Comparison of ENCODE assay signal across 1 cellular context in the genomic region with DNA sequence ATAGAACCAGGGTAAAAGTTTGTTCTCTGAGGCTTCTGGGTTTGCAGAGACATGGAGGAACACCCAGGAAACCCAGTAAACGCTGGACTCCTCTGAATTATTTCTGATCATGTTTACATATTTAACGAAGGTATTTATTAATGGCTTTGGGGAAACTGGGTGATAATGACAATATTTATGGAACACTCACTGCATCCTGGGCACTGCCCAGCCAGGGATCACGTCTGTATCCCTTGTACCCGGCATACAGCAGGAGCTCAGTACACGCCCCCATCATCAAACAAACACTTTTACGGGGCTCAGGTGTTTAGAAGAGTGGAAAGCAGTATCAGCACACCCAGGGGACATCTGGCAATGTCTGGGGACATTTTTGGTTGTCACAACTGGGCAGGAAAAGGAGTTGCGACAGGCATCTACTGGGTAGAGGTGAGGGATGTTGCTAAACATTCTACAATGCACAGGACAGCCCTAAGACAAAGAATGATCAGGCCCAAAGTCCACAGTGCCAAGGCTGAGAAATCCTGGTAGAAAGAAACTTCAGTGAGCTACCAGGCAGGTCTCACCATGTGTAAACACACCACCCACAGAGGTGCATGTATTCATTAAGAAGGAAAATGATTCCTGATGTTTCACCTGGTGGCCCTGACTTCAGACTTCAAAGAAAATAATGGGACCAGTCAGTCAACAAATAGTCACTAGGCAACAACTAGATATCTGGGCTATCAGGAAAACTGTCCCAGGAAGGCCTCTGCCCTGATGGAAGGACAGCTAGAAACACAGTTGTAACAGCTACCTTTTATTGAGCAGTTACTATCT.
TF ChIP-seq lines count a peak whose summit lies in the region.

No MANE protein-coding gene starts in this region.

TF ChIP-seq in HepG2, 621 proteins besides CTCF, POLR2A, EP300 and RAD21 (continued from another document and continues in another):
- TF ChIP-seq ZKSCAN1 (IDR thresholded peaks at IDR 0.05; ENCODE audit: low read length) (no peak), PAF1 (CRISPR knock-in tag; IDR thresholded peaks at IDR 0.05) (no peak; the same call in none of the 2 replicates), ATAD3A (CRISPR knock-in tag; IDR thresholded peaks at IDR 0.05) (no peak), ZNF234 (CRISPR knock-in tag; conservative IDR thresholded peaks at IDR 0.05) (no peak), NR2F1 (CRISPR knock-in tag; IDR thresholded peaks at IDR 0.05) (peak in 1 of 2 experiments; percentile 79; a peak in 2 of 4 replicates), HDAC1 (CRISPR knock-in tag; IDR thresholded peaks at IDR 0.05) (no peak; the same call in none of the 2 replicates), PHF21A (CRISPR knock-in tag; IDR thresholded peaks at IDR 0.05) (peak; percentile 87), THYN1 (CRISPR knock-in tag; IDR thresholded peaks at IDR 0.05; ENCODE audit: borderline replicate concordance, low read depth) (no peak), ZNF780A (CRISPR knock-in tag; IDR thresholded peaks at IDR 0.05) (no peak), ZNF296 (CRISPR knock-in tag; conservative IDR thresholded peaks at IDR 0.05) (no peak), STAT5B (CRISPR knock-in tag; IDR thresholded peaks at IDR 0.05) (no peak), JDP2 (CRISPR knock-in tag; IDR thresholded peaks at IDR 0.05; ENCODE audit: borderline replicate concordance) (no peak), ZMYM3 (CRISPR knock-in tag; IDR thresholded peaks at IDR 0.05) (peak; percentile 91), RAD51 (IDR thresholded peaks at IDR 0.05; ENCODE audit: borderline replicate concordance) (no peak), HHEX (CRISPR knock-in tag; IDR thresholded peaks at IDR 0.05) (no peak), MTF2 (CRISPR knock-in tag; IDR thresholded peaks at IDR 0.05; ENCODE audit: borderline replicate concordance) (no peak), FOXA1 (IDR thresholded peaks at IDR 0.05) (peak; percentile 31; the same call in 1 of the 2 replicates), FOXA1 (CRISPR knock-in tag; IDR thresholded peaks at IDR 0.05) (peak; percentile 92), NFRKB (IDR thresholded peaks at IDR 0.05) (no peak), KLF9 (CRISPR knock-in tag; IDR thresholded peaks at IDR 0.05; ENCODE audit: low read depth) (no peak), KDM2A (CRISPR knock-in tag; IDR thresholded peaks at IDR 0.05; ENCODE audit: borderline replicate concordance, low read depth) (peak; percentile 56; the same call in 1 of the 2 replicates), DMAP1 (CRISPR knock-in tag; IDR thresholded peaks at IDR 0.05) (no peak), KLF12 (CRISPR knock-in tag; IDR thresholded peaks at IDR 0.05; ENCODE audit: borderline replicate concordance) (no peak), SRF (IDR thresholded peaks at IDR 0.05; ENCODE audit: low read depth, low read length) (no peak), ZNF557 (CRISPR knock-in tag; IDR thresholded peaks at IDR 0.05) (no peak), TBL1XR1 (IDR thresholded peaks at IDR 0.05; ENCODE audit: borderline replicate concordance, low read length, partially characterized antibody) (no peak), KDM5A (IDR thresholded peaks at IDR 0.05; ENCODE audit: borderline replicate concordance, low read length) (no peak), ATF7-NPFF (CRISPR knock-in tag; IDR thresholded peaks at IDR 0.05; ENCODE audit: low read depth) (peak; percentile 54; the same call in 1 of the 2 replicates), CBFB (CRISPR knock-in tag; IDR thresholded peaks at IDR 0.05) (peak; percentile 63; the same call in 1 of the 2 replicates), NCOA2 (CRISPR knock-in tag; IDR thresholded peaks at IDR 0.05) (peak; percentile 87), SOX6 (IDR thresholded peaks at IDR 0.05) (no peak), SOX6 (CRISPR knock-in tag; IDR thresholded peaks at IDR 0.05) (peak; percentile 97), RNF2 (conservative IDR thresholded peaks at IDR 0.05; ENCODE audit: low read depth) (no peak; the same call in 1 of the 2 replicates), ELF3 (CRISPR knock-in tag; IDR thresholded peaks at IDR 0.05) (no peak; the same call in 1 of the 2 replicates), KDM4B (CRISPR knock-in tag; IDR thresholded peaks at IDR 0.05) (0 out of 2 replicates have a peak, but pooled peaks have one; percentile 72), MEF2D (CRISPR knock-in tag; IDR thresholded peaks at IDR 0.05) (no peak), CREB1 (IDR thresholded peaks at IDR 0.05) (no peak; the same call in 1 of the 2 replicates), CREB1 (CRISPR knock-in tag; IDR thresholded peaks at IDR 0.05) (peak; percentile 78), MIXL1 (CRISPR knock-in tag; IDR thresholded peaks at IDR 0.05) (no peak), HNRNPUL1 (IDR thresholded peaks at IDR 0.05; ENCODE audit: low read depth, low read length) (no peak)
- TF ChIP-seq, protein P1, sequence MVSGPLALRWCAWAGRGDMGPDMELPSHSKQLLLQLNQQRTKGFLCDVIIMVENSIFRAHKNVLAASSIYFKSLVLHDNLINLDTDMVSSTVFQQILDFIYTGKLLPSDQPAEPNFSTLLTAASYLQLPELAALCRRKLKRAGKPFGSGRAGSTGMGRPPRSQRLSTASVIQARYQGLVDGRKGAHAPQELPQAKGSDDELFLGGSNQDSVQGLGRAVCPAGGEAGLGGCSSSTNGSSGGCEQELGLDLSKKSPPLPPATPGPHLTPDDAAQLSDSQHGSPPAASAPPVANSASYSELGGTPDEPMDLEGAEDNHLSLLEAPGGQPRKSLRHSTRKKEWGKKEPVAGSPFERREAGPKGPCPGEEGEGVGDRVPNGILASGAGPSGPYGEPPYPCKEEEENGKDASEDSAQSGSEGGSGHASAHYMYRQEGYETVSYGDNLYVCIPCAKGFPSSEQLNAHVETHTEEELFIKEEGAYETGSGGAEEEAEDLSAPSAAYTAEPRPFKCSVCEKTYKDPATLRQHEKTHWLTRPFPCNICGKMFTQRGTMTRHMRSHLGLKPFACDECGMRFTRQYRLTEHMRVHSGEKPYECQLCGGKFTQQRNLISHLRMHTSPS (CRISPR knock-in tag; IDR thresholded peaks at IDR 0.05; ENCODE audit: low read depth) = peak; percentile 99
- TF ChIP-seq, protein P2, sequence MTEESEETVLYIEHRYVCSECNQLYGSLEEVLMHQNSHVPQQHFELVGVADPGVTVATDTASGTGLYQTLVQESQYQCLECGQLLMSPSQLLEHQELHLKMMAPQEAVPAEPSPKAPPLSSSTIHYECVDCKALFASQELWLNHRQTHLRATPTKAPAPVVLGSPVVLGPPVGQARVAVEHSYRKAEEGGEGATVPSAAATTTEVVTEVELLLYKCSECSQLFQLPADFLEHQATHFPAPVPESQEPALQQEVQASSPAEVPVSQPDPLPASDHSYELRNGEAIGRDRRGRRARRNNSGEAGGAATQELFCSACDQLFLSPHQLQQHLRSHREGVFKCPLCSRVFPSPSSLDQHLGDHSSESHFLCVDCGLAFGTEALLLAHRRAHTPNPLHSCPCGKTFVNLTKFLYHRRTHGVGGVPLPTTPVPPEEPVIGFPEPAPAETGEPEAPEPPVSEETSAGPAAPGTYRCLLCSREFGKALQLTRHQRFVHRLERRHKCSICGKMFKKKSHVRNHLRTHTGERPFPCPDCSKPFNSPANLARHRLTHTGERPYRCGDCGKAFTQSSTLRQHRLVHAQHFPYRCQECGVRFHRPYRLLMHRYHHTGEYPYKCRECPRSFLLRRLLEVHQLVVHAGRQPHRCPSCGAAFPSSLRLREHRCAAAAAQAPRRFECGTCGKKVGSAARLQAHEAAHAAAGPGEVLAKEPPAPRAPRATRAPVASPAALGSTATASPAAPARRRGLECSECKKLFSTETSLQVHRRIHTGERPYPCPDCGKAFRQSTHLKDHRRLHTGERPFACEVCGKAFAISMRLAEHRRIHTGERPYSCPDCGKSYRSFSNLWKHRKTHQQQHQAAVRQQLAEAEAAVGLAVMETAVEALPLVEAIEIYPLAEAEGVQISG (CRISPR knock-in tag; IDR thresholded peaks at IDR 0.05) = no peak; the same call in 1 of the 2 replicates
- TF ChIP-seq, protein P3, sequence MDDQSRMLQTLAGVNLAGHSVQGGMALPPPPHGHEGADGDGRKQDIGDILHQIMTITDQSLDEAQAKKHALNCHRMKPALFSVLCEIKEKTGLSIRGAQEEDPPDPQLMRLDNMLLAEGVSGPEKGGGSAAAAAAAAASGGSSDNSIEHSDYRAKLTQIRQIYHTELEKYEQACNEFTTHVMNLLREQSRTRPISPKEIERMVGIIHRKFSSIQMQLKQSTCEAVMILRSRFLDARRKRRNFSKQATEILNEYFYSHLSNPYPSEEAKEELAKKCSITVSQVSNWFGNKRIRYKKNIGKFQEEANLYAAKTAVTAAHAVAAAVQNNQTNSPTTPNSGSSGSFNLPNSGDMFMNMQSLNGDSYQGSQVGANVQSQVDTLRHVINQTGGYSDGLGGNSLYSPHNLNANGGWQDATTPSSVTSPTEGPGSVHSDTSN (CRISPR knock-in tag; IDR thresholded peaks at IDR 0.05; ENCODE audit: borderline replicate concordance) = no peak
- TF ChIP-seq, protein P4, sequence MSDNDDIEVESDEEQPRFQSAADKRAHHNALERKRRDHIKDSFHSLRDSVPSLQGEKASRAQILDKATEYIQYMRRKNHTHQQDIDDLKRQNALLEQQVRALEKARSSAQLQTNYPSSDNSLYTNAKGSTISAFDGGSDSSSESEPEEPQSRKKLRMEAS (IDR thresholded peaks at IDR 0.05) = peak; percentile 52; the same call in 1 of the 2 replicates
- TF ChIP-seq, protein P5, sequence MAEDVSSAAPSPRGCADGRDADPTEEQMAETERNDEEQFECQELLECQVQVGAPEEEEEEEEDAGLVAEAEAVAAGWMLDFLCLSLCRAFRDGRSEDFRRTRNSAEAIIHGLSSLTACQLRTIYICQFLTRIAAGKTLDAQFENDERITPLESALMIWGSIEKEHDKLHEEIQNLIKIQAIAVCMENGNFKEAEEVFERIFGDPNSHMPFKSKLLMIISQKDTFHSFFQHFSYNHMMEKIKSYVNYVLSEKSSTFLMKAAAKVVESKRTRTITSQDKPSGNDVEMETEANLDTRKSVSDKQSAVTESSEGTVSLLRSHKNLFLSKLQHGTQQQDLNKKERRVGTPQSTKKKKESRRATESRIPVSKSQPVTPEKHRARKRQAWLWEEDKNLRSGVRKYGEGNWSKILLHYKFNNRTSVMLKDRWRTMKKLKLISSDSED (CRISPR knock-in tag; IDR thresholded peaks at IDR 0.05) = no peak
- TF ChIP-seq, protein P6, sequence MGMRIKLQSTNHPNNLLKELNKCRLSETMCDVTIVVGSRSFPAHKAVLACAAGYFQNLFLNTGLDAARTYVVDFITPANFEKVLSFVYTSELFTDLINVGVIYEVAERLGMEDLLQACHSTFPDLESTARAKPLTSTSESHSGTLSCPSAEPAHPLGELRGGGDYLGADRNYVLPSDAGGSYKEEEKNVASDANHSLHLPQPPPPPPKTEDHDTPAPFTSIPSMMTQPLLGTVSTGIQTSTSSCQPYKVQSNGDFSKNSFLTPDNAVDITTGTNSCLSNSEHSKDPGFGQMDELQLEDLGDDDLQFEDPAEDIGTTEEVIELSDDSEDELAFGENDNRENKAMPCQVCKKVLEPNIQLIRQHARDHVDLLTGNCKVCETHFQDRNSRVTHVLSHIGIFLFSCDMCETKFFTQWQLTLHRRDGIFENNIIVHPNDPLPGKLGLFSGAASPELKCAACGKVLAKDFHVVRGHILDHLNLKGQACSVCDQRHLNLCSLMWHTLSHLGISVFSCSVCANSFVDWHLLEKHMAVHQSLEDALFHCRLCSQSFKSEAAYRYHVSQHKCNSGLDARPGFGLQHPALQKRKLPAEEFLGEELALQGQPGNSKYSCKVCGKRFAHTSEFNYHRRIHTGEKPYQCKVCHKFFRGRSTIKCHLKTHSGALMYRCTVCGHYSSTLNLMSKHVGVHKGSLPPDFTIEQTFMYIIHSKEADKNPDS (CRISPR knock-in tag; IDR thresholded peaks at IDR 0.05) = no peak
- TF ChIP-seq, protein P7, sequence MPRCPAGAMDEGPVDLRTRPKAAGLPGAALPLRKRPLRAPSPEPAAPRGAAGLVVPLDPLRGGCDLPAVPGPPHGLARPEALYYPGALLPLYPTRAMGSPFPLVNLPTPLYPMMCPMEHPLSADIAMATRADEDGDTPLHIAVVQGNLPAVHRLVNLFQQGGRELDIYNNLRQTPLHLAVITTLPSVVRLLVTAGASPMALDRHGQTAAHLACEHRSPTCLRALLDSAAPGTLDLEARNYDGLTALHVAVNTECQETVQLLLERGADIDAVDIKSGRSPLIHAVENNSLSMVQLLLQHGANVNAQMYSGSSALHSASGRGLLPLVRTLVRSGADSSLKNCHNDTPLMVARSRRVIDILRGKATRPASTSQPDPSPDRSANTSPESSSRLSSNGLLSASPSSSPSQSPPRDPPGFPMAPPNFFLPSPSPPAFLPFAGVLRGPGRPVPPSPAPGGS (CRISPR knock-in tag; IDR thresholded peaks at IDR 0.05) = no peak; the same call in 1 of the 2 replicates
- TF ChIP-seq, protein P8, sequence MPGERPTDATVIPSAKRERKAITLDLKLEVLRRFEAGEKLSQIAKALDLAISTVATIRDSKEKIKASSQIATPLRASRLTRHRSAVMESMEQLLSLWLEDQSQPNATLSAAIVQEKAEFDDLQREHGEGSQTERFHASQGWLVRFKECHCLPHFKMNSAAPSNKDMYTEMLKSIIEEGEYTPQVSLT (CRISPR knock-in tag; IDR thresholded peaks at IDR 0.05; ENCODE audit: borderline replicate concordance, low read depth) = no peak
- TF ChIP-seq, protein P9, sequence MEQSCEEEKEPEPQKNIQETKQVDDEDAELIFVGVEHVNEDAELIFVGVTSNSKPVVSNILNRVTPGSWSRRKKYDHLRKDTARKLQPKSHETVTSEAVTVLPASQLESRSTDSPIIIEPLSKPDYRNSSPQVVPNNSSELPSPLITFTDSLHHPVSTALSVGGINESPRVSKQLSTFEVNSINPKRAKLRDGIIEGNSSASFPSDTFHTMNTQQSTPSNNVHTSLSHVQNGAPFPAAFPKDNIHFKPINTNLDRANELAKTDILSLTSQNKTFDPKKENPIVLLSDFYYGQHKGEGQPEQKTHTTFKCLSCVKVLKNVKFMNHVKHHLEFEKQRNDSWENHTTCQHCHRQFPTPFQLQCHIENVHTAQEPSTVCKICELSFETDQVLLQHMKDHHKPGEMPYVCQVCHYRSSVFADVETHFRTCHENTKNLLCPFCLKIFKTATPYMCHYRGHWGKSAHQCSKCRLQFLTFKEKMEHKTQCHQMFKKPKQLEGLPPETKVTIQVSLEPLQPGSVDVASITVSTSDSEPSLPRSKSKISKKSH (CRISPR knock-in tag; IDR thresholded peaks at IDR 0.05; ENCODE audit: borderline replicate concordance) = no peak
